ENCODE assay signal across 12 cellular contexts in the genomic region with DNA sequence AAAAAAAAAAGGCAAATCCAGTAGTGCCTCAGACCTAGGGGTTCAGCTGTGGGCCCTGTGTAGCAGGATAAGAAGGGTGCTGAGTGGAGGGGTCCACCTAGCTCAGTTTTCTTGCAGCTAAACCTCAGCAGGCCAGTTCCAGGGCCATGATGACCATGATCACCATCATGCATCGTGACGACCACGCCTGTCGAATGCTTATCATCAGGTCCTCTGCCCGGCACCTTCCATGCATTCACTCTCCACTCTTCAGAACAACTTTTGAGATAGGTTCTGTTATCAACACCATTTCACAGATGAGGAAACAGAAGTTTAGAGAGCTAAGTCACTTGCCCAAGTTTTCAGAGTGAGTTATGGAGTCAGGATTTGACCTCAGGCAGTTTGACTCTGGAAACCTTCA.
"Had no signal": no experiment of that assay in that cellular context is flagged by ENCODE, and none has a peak within 500 bp of the region (broad histone marks: within the 10 kb centered on the region; RNA-seq: fewer than 3 reads in every experiment).

No MANE protein-coding gene starts in this region.

- H3K27ac ChIP-seq: brain microvascular endothelial cell, foreskin keratinocyte, transverse colon had no signal

- H3K9me3 ChIP-seq: pancreas, transverse colon had no signal

- DNase-seq: activated CD4-positive, alpha-beta T cell treated with anti-CD3 and anti-CD28 coated beads for 48 hours; activated CD8-positive, alpha-beta T cell treated with anti-CD3 and anti-CD28 coated beads, Interleukin-2, amount 10 ng/mL, durations not matched to agents 7 days and 5 days; activated effector memory CD4-positive, alpha-beta T cell treated with Interleukin-2 at 50 U/mL for 16 hours; brain microvascular endothelial cell; cerebellar nuclear complex; dermis blood vessel endothelial cell; foreskin keratinocyte; pancreas; small intestine; transverse colon had no signal

- H3K9me3 Mint-ChIP-seq: activated naive CD4-positive, alpha-beta T cell treated with anti-CD3 and anti-CD28 coated beads, Interleukin-2, amount 50 U/mL, for 24 hours had no signal

- H3K27ac Mint-ChIP-seq: activated CD8-positive, alpha-beta T cell treated with anti-CD3 and anti-CD28 coated beads, Interleukin-2, amount 10 ng/mL, durations not matched to agents 7 days and 5 days; activated naive CD4-positive, alpha-beta T cell treated with anti-CD3 and anti-CD28 coated beads, Interleukin-2, amount 50 U/mL, for 24 hours had no signal

- H3K27me3 Mint-ChIP-seq: activated naive CD4-positive, alpha-beta T cell treated with anti-CD3 and anti-CD28 coated beads, Interleukin-2, amount 50 U/mL, for 24 hours had no signal

- H3K36me3 Mint-ChIP-seq: activated naive CD4-positive, alpha-beta T cell treated with anti-CD3 and anti-CD28 coated beads, Interleukin-2, amount 50 U/mL, for 24 hours had no signal

- H3K36me3 ChIP-seq: brain microvascular endothelial cell, pancreas, transverse colon had no signal

- H3K4me1 Mint-ChIP-seq: activated naive CD4-positive, alpha-beta T cell treated with anti-CD3 and anti-CD28 coated beads, Interleukin-2, amount 50 U/mL, for 24 hours had no signal

- ATAC-seq: activated CD8-positive, alpha-beta T cell treated with anti-CD3 and anti-CD28 coated beads, Interleukin-2, amount 10 ng/mL, durations not matched to agents 7 days and 5 days; foreskin keratinocyte; pancreas had no signal

- H3K4me3 ChIP-seq: pancreas, transverse colon had no signal

- H3K4me3 Mint-ChIP-seq: activated CD8-positive, alpha-beta T cell treated with anti-CD3 and anti-CD28 coated beads, Interleukin-2, amount 10 ng/mL, durations not matched to agents 7 days and 5 days; activated naive CD4-positive, alpha-beta T cell treated with anti-CD3 and anti-CD28 coated beads, Interleukin-2, amount 50 U/mL, for 24 hours; neural crest cell had no signal

- H3K27me3 ChIP-seq: brain microvascular endothelial cell, foreskin keratinocyte, pancreas, transverse colon had no signal
